ENCODE assay signal across 36 cellular contexts in genomic region chrX:131136776-131137175, GRCh38.
"Had no signal": no experiment of that assay in that cellular context is flagged by ENCODE, and none has a peak within 500 bp of the region (broad histone marks: within the 10 kb centered on the region; RNA-seq: fewer than 3 reads in every experiment).

No MANE protein-coding gene starts in this region.

- H3K4me1 Mint-ChIP-seq: activated B cell treated with CpG ODN at 0.5 μM for 24 hours; activated CD4-positive, alpha-beta T cell treated with anti-CD3 and anti-CD28 coated beads, Interleukin-2, amount 10 ng/mL, durations not matched to agents 24 days and 14 days; activated naive CD8-positive, alpha-beta T cell treated with anti-CD3 and anti-CD28 coated beads for 36 hours; activated T-helper 17 cell treated with anti-CD3 and anti-CD28 coated beads, Interleukin-2, amount 50 U/mL, for 72 hours had no signal

- H3K9me3 Mint-ChIP-seq: activated B cell treated with CpG ODN at 0.5 μM for 24 hours; activated CD4-positive, alpha-beta memory T cell treated with anti-CD3 and anti-CD28 coated beads for 36 hours; activated CD4-positive, alpha-beta T cell treated with anti-CD3 and anti-CD28 coated beads, Interleukin-2, amount 10 ng/mL, durations not matched to agents 24 days and 14 days; activated CD8-positive, alpha-beta T cell treated with anti-CD3 and anti-CD28 coated beads for 36 hours; activated naive CD4-positive, alpha-beta T cell treated with anti-CD3 and anti-CD28 coated beads for 36 hours; activated naive CD4-positive, alpha-beta T cell treated with anti-CD3 and anti-CD28 coated beads, Interleukin-2, amount 50 U/mL, for 72 hours; activated naive CD8-positive, alpha-beta T cell treated with anti-CD3 and anti-CD28 coated beads for 36 hours; activated T-cell treated with anti-CD3 and anti-CD28 coated beads, Interleukin-2, amount 50 U/mL, for 4 hours; activated T-cell treated with anti-CD3 and anti-CD28 coated beads, Interleukin-2, amount 50 U/mL, for 72 hours; activated T-helper 1 cell treated with anti-CD3 and anti-CD28 coated beads, Interleukin-12 subunit alpha, Interleukin-12 subunit beta, Interleukin-2, Interleukin-4 antibody, amounts not matched to agents 30 ng/mL and 10 ng/mL and 1 ng/mL, durations not matched to agents 14 hours and 24 hours and 36 hours; activated T-helper 17 cell treated with anti-CD3 and anti-CD28 coated beads, Interleukin-2, amount 50 U/mL, for 72 hours; T-helper 1 cell treated with Interleukin-12 subunit alpha and Interleukin-12 subunit beta and Interleukin-4 antibody, amounts not matched to agents 30 μg/mL and 1 μg/mL, for 36 hours; T-helper 2 cell treated with Interferon-gamma antibody and Interleukin-4, amounts not matched to agents 5 μg/mL and 100 μg/mL, for 36 hours had no signal

- FAIRE-seq: astrocyte had no signal

- H3K4me3 Mint-ChIP-seq: activated B cell treated with CpG ODN at 0.5 μM for 24 hours; activated CD4-positive, alpha-beta memory T cell treated with anti-CD3 and anti-CD28 coated beads for 36 hours; activated CD4-positive, alpha-beta T cell treated with anti-CD3 and anti-CD28 coated beads, Interleukin-2, amount 10 ng/mL, durations not matched to agents 24 days and 14 days; activated CD8-positive, alpha-beta T cell treated with anti-CD3 and anti-CD28 coated beads for 36 hours; activated naive CD4-positive, alpha-beta T cell treated with anti-CD3 and anti-CD28 coated beads for 36 hours; activated naive CD8-positive, alpha-beta T cell treated with anti-CD3 and anti-CD28 coated beads for 36 hours; activated T-cell treated with anti-CD3 and anti-CD28 coated beads, Interleukin-2, amount 50 U/mL, for 4 hours; activated T-cell treated with anti-CD3 and anti-CD28 coated beads, Interleukin-2, amount 50 U/mL, for 72 hours; activated T-helper 1 cell treated with anti-CD3 and anti-CD28 coated beads, Interleukin-12 subunit alpha, Interleukin-12 subunit beta, Interleukin-2, Interleukin-4 antibody, amounts not matched to agents 30 ng/mL and 10 ng/mL and 1 ng/mL, durations not matched to agents 14 hours and 24 hours and 36 hours; activated T-helper 17 cell treated with anti-CD3 and anti-CD28 coated beads, Interleukin-2, amount 50 U/mL, for 72 hours; T-helper 1 cell treated with Interleukin-12 subunit alpha and Interleukin-12 subunit beta and Interleukin-4 antibody, amounts not matched to agents 30 μg/mL and 1 μg/mL, for 36 hours; T-helper 2 cell treated with Interferon-gamma antibody and Interleukin-4, amounts not matched to agents 5 μg/mL and 100 μg/mL, for 36 hours had no signal

- ATAC-seq: activated CD8-positive, alpha-beta T cell treated with anti-CD3 and anti-CD28 coated beads for 36 hours; activated naive CD4-positive, alpha-beta T cell treated with anti-CD3 and anti-CD28 coated beads, Interleukin-2, amount 50 U/mL, for 72 hours; activated T-cell treated with anti-CD3 and anti-CD28 coated beads, Interleukin-2, amount 50 U/mL, for 4 hours; activated T-cell treated with anti-CD3 and anti-CD28 coated beads, Interleukin-2, amount 50 U/mL, for 72 hours; activated T-helper 17 cell treated with anti-CD3 and anti-CD28 coated beads, Interleukin-2, amount 50 U/mL, for 72 hours; body of pancreas had no signal

- H3K36me3 Mint-ChIP-seq: activated CD4-positive, alpha-beta memory T cell treated with anti-CD3 and anti-CD28 coated beads for 36 hours; activated naive CD4-positive, alpha-beta T cell treated with anti-CD3 and anti-CD28 coated beads, Interleukin-2, amount 50 U/mL, for 72 hours; activated naive CD8-positive, alpha-beta T cell treated with anti-CD3 and anti-CD28 coated beads for 36 hours had no signal

- H3K27ac Mint-ChIP-seq: activated B cell treated with CpG ODN at 0.5 μM for 24 hours; activated CD4-positive, alpha-beta memory T cell treated with anti-CD3 and anti-CD28 coated beads for 36 hours; activated CD4-positive, alpha-beta T cell treated with anti-CD3 and anti-CD28 coated beads, Interleukin-2, amount 10 ng/mL, durations not matched to agents 24 days and 14 days; activated CD8-positive, alpha-beta T cell treated with anti-CD3 and anti-CD28 coated beads for 36 hours; activated naive CD4-positive, alpha-beta T cell treated with anti-CD3 and anti-CD28 coated beads for 36 hours; activated naive CD8-positive, alpha-beta T cell treated with anti-CD3 and anti-CD28 coated beads for 36 hours; activated T-cell treated with anti-CD3 and anti-CD28 coated beads, Interleukin-2, amount 50 U/mL, for 72 hours; activated T-helper 1 cell treated with anti-CD3 and anti-CD28 coated beads, Interleukin-12 subunit alpha, Interleukin-12 subunit beta, Interleukin-2, Interleukin-4 antibody, amounts not matched to agents 30 ng/mL and 10 ng/mL and 1 ng/mL, durations not matched to agents 14 hours and 24 hours and 36 hours; activated T-helper 17 cell treated with anti-CD3 and anti-CD28 coated beads, Interleukin-2, amount 50 U/mL, for 72 hours; T-helper 1 cell treated with Interleukin-12 subunit alpha and Interleukin-12 subunit beta and Interleukin-4 antibody, amounts not matched to agents 30 μg/mL and 1 μg/mL, for 36 hours; T-helper 2 cell treated with Interferon-gamma antibody and Interleukin-4, amounts not matched to agents 5 μg/mL and 100 μg/mL, for 36 hours had no signal

- H3K4me3 ChIP-seq: adrenal gland, body of pancreas, breast epithelium had no signal

- H3K27me3 ChIP-seq: body of pancreas, brain microvascular endothelial cell had no signal

- H3K4me1 ChIP-seq: adrenal gland, body of pancreas, breast epithelium had no signal

- H3K27me3 Mint-ChIP-seq: activated B cell treated with CpG ODN at 0.5 μM for 24 hours; activated CD4-positive, alpha-beta memory T cell treated with anti-CD3 and anti-CD28 coated beads for 36 hours; activated CD4-positive, alpha-beta T cell treated with anti-CD3 and anti-CD28 coated beads, Interleukin-2, amount 10 ng/mL, durations not matched to agents 24 days and 14 days; activated CD8-positive, alpha-beta T cell treated with anti-CD3 and anti-CD28 coated beads for 36 hours; activated naive CD8-positive, alpha-beta T cell treated with anti-CD3 and anti-CD28 coated beads for 36 hours; activated T-helper 17 cell treated with anti-CD3 and anti-CD28 coated beads, Interleukin-2, amount 50 U/mL, for 72 hours had no signal

- H3K27ac ChIP-seq: adrenal gland, body of pancreas, brain microvascular endothelial cell, breast epithelium, VCaP had no signal

- DNase-seq: activated B cell treated with CpG ODN at 0.5 μM for 24 hours; activated CD4-positive, alpha-beta memory T cell treated with anti-CD3 and anti-CD28 coated beads for 36 hours; activated CD4-positive, alpha-beta T cell treated with anti-CD3 and anti-CD28 coated beads for 4 hours; activated CD4-positive, alpha-beta T cell treated with anti-CD3 and anti-CD28 coated beads, Interleukin-2, amount 10 ng/mL, durations not matched to agents 24 days and 14 days; activated CD4-positive, alpha-beta T cell treated with anti-CD3 and anti-CD28 coated beads, Interleukin-2, amount 50 U/mL, for 1 hour; activated CD4-positive, alpha-beta T cell treated with anti-CD3 and anti-CD28 coated beads, Interleukin-2, amount 50 U/mL, for 4 hours; activated CD4-positive, CD25-positive, alpha-beta regulatory T cell treated with anti-CD3 and anti-CD28 coated beads, Interleukin-2, amount 50 U/mL, for 72 hours; activated CD8-positive, alpha-beta memory T cell treated with anti-CD3 and anti-CD28 coated beads, Interleukin-2, amount 50 U/mL, for 4 hours; activated CD8-positive, alpha-beta T cell treated with anti-CD3 and anti-CD28 coated beads for 36 hours; activated effector memory CD4-positive, alpha-beta T cell treated with anti-CD3 and anti-CD28 coated beads, Interleukin-2, amount 50 U/mL, for 16 hours; activated gamma-delta T cell treated with Interleukin-2 at 50 U/mL for 16 hours; activated naive CD4-positive, alpha-beta T cell; activated naive CD4-positive, alpha-beta T cell treated with anti-CD3 and anti-CD28 coated beads for 36 hours; activated naive CD4-positive, alpha-beta T cell treated with anti-CD3 and anti-CD28 coated beads, Interleukin-2, amount 50 U/mL, for 16 hours; activated naive CD8-positive, alpha-beta T cell treated with anti-CD3 and anti-CD28 coated beads for 36 hours; activated T-cell treated with anti-CD3 and anti-CD28 coated beads for 4 hours; activated T-cell treated with anti-CD3 and anti-CD28 coated beads, Interleukin-2, amount 50 U/mL, for 1 hour; activated T-cell treated with anti-CD3 and anti-CD28 coated beads, Interleukin-2, amount 50 U/mL, for 4 hours; activated T-cell treated with anti-CD3 and anti-CD28 coated beads, Interleukin-2, amount 50 U/mL, for 72 hours; adrenal gland; amniotic stem cell; aorta; body of pancreas; brain microvascular endothelial cell; central memory CD4-positive, alpha-beta T cell; T-helper 1 cell; T-helper 2 cell; T-helper 9 cell had no signal

- H3K36me3 ChIP-seq: adrenal gland, brain microvascular endothelial cell, breast epithelium had no signal

- H3K9me3 ChIP-seq: adrenal gland, body of pancreas, breast epithelium had no signal
